In the genomic region with DNA sequence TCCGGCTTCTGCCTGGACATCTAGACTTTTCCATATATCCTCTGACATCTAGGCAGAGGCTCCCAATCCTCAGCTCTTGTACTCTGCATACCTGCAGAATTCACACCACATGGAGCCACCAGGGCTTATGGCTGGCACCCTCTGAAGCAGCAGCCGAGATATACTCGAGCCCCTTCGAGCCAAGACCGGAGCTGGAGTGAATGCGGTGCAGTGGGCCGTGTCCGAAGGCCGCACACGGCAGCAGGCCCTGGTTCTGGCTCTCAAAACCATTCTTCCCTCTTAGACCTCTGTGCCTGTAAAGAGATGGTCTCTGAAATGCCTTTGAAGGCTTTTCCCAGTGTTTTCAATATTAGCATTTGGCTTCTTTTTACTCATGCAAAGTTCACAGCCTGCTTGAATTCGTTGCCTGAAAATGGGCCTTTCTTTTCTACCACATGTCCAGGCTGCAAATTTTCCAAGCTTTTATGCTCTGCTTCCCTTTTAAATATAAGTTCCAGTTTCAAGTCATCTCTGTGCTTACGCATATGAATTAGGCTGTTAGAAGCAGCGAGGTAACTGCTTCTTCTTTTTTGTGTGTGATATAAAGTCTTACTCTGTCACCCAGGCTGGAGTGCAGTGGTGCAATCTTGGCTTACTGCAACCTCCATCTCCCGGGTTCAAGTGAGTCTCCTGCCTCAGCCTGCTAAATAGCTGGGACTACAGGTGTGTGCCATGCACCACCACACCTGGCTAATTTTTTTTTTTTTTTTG, we compare ENCODE assay signal across 19 cellular contexts. TPM values are rescaled to one million over a fixed set of nuclear protein-coding genes. Genes with fewer than 3 reads are reported as not detected.
DNase-seq lines count a peak whose midpoint lies in the region; ATAC-seq and TF ChIP-seq lines count a peak whose summit lies in the region.
"Had no signal": no experiment of that assay in that cellular context is flagged by ENCODE, and none has a peak within 500 bp of the region (broad histone marks: within the 10 kb centered on the region; RNA-seq: fewer than 3 reads in every experiment).

No MANE protein-coding gene starts in this region.

- intact Hi-C loops in CD14-positive monocyte (cut with micrococcal nuclease) = loop anchor here in 1 of 2 donors (5.0 kb wide), 1 partner anchor 56 kb away; no protein-coding TSS in a partner anchor
- intact Hi-C loops in activated B cell treated with CpG ODN at 0.5 μM for 24 hours (cut with micrococcal nuclease) = loop anchor here (5.0 kb wide), 1 partner anchor 44 kb away; no protein-coding TSS in a partner anchor
- intact Hi-C loops in left lung (cut with DNase I) = no loop called here
- intact Hi-C loops in adrenal gland (cut with DNase I) = no loop called here

- H3K27ac ChIP-seq in HL-60 (replicated peaks) (peak overlapping the region; percentile 90), left lung (peak overlapping the region in 1 of 2 donors; percentile 71), adrenal gland (no peak overlapping the region)
- H3K27ac ChIP-seq: cardiac muscle cell, RWPE1 had no signal

- ATAC-seq in activated B cell treated with CpG ODN at 0.5 μM for 24 hours (ENCODE audit: low read depth) (peak; percentile 40), left lung (peak; percentile 42), GM21423 (IDR thresholded peaks at IDR 0.05; ENCODE audit: unreplicated experiment) (no peak)
- no peak for ATAC-seq in activated T-cell treated with anti-CD3 and anti-CD28 coated beads, Interleukin-2, amount 50 U/mL, for 72 hours (replicated peaks in 1 of 2)

- H3K4me3 ChIP-seq in HL-60 (replicated peaks; ENCODE audit: insufficient read depth, low read length) (no peak overlapping the region), left lung (no peak overlapping the region), adrenal gland (no peak overlapping the region)
- H3K4me3 ChIP-seq: cardiac muscle cell, HAP-1 had no signal

- H3K9me3 ChIP-seq in left lung = peaks cover 0 to 1% of the 10 kb centered on the region in 2 donors
- no peaks in the 10 kb centered on the region for H3K9me3 ChIP-seq in adrenal gland (replicated peaks in 1 of 3)
- H3K9me3 ChIP-seq: HAP-1 had no signal

- H3K27ac Mint-ChIP-seq in CD14-positive monocyte (peak overlapping the region; percentile 82 to 95 (median 90)), activated B cell treated with CpG ODN at 0.5 μM for 24 hours (peak overlapping the region; percentile 15)
- H3K27ac Mint-ChIP-seq in activated T-cell treated with anti-CD3 and anti-CD28 coated beads, Interleukin-2, amount 50 U/mL, for 72 hours = no peak overlapping the region
- H3K27ac Mint-ChIP-seq: mesothelial cell of epicardium had no signal

- peak overlapping the region in 1 of 2 donors; percentile 53 for H3K4me3 Mint-ChIP-seq in CD14-positive monocyte
- no peak overlapping the region for H3K4me3 Mint-ChIP-seq in activated B cell treated with CpG ODN at 0.5 μM for 24 hours
- no peak overlapping the region for H3K4me3 Mint-ChIP-seq in activated T-cell treated with anti-CD3 and anti-CD28 coated beads, Interleukin-2, amount 50 U/mL, for 72 hours
- H3K4me3 Mint-ChIP-seq: mesothelial cell of epicardium had no signal

- no peak for TF ChIP-seq POLR2A in adrenal gland (IDR thresholded peaks at IDR 0.05)

- H3K36me3 Mint-ChIP-seq in CD14-positive monocyte (peaks cover 0 to 1% of the 10 kb centered on the region in 2 donors), activated B cell treated with CpG ODN at 0.5 μM for 24 hours (ENCODE audit: low read depth) (no peaks in the 10 kb centered on the region)
- H3K36me3 Mint-ChIP-seq in activated T-cell treated with anti-CD3 and anti-CD28 coated beads, Interleukin-2, amount 50 U/mL, for 72 hours (ENCODE audit: insufficient read depth in 2 of 2) = peaks cover 4 to 15% of the 10 kb centered on the region in 2 donors
- H3K36me3 Mint-ChIP-seq: mesothelial cell of epicardium had no signal

- TF ChIP-seq CTCF in CD14-positive monocyte (IDR thresholded peaks at IDR 0.05) = no peak
- TF ChIP-seq CTCF in HL-60 (IDR thresholded peaks at IDR 0.05; ENCODE audit: insufficient read depth, low read length) = no peak
- no peak for TF ChIP-seq CTCF in activated B cell treated with CpG ODN at 0.5 μM for 24 hours (IDR thresholded peaks at IDR 0.05)
- TF ChIP-seq CTCF in left lung (IDR thresholded peaks at IDR 0.05) = no peak
- no peak for TF ChIP-seq CTCF in adrenal gland (IDR thresholded peaks at IDR 0.05)

- H3K27me3 ChIP-seq in HL-60 (ENCODE audit: insufficient read depth, poor library complexity, severe bottlenecking) (no peaks in the 10 kb centered on the region), left lung (peaks cover 0 to 5% of the 10 kb centered on the region in 2 donors), adrenal gland (no peaks in the 10 kb centered on the region)
- H3K27me3 ChIP-seq: cardiac muscle cell had no signal

- H3K4me1 ChIP-seq in left lung (peaks cover 0 to 57% of the 10 kb centered on the region in 2 donors), adrenal gland (replicated peaks in 1 of 2) (no peaks in the 10 kb centered on the region)
- H3K4me1 ChIP-seq: HAP-1 had no signal

- peaks cover 0 to 2% (median 0%) of the 10 kb centered on the region in 3 donors for H3K27me3 Mint-ChIP-seq in CD14-positive monocyte (ENCODE audit: low read depth in 3 of 3)
- no peaks in the 10 kb centered on the region for H3K27me3 Mint-ChIP-seq in activated B cell treated with CpG ODN at 0.5 μM for 24 hours
- H3K27me3 Mint-ChIP-seq in activated T-cell treated with anti-CD3 and anti-CD28 coated beads, Interleukin-2, amount 50 U/mL, for 72 hours (ENCODE audit: low read depth) = no peaks in the 10 kb centered on the region

- no peaks in the 10 kb centered on the region for H3K36me3 ChIP-seq in left lung
- no peaks in the 10 kb centered on the region for H3K36me3 ChIP-seq in adrenal gland (replicated peaks in 1 of 2)
- H3K36me3 ChIP-seq: cardiac muscle cell, HAP-1 had no signal

- WGBS in adrenal gland, 4 donors = 80 to 86% (median 84%) methylated on average over 12 to 14 of the region's 14 CpGs

- DNase-seq in CD14-positive monocyte (ENCODE audit: low spot score) = no peak
- peak in 1 of 2 experiments; percentile 77 for DNase-seq in HL-60 (ENCODE audit: low read depth in 1 of 2, low spot score in 1 of 2)
- DNase-seq in activated B cell treated with CpG ODN at 0.5 μM for 24 hours = no peak
- no peak for DNase-seq in left lung
- no peak for DNase-seq in stimulated activated CD4-positive, alpha-beta T cell treated with anti-CD3 and anti-CD28 coated beads, Interleukin-2, amount 100 ng/mL, for 48 hours
- DNase-seq in activated T-cell treated with anti-CD3 and anti-CD28 coated beads, Interleukin-2, amount 50 U/mL, for 72 hours = no peak
- DNase-seq in adrenal gland = no peak
- DNase-seq: activated CD8-positive, alpha-beta memory T cell treated with anti-CD3 and anti-CD28 coated beads for 24 hours; activated naive CD4-positive, alpha-beta T cell; DND-41; foreskin fibroblast; NCI-H1417 treated with DMSO at 0.1 percent for 48 hours had no signal

- POLR2A ChIA-PET in activated B cell treated with CpG ODN at 0.5 μM for 24 hours (lab: Charles Lee) = no interaction called here

- peaks cover 0 to 2% (median 0%) of the 10 kb centered on the region in 7 donors for H3K9me3 Mint-ChIP-seq in CD14-positive monocyte
- no peaks in the 10 kb centered on the region for H3K9me3 Mint-ChIP-seq in activated B cell treated with CpG ODN at 0.5 μM for 24 hours
- H3K9me3 Mint-ChIP-seq in activated T-cell treated with anti-CD3 and anti-CD28 coated beads, Interleukin-2, amount 50 U/mL, for 72 hours = peaks cover 4% of the 10 kb centered on the region in 2 donors

- CTCF ChIA-PET in activated B cell treated with CpG ODN at 0.5 μM for 24 hours (lab: Charles Lee) = no interaction called here

- H3K4me1 Mint-ChIP-seq in CD14-positive monocyte (peaks cover 91% of the 10 kb centered on the region), activated B cell treated with CpG ODN at 0.5 μM for 24 hours (peaks cover 52% of the 10 kb centered on the region)
- H3K4me1 Mint-ChIP-seq in activated T-cell treated with anti-CD3 and anti-CD28 coated beads, Interleukin-2, amount 50 U/mL, for 72 hours (ENCODE audit: low read depth) = peaks cover 97% of the 10 kb centered on the region
- H3K4me1 Mint-ChIP-seq: mesothelial cell of epicardium had no signal

RNA-seq across cellular contexts. Expression of a gene that starts 3.9 kb away (rescaled TPM):
- polyA plus RNA-seq in CD14-positive monocyte (100 to 1,000 TPM; 137 to 437 TPM), adrenal gland (1 to 10 TPM in 2 of 3 donors, under 1 TPM in 1; 0.51 to 4.0 (median 3.7) TPM)
- total RNA-seq in activated B cell treated with CpG ODN at 0.5 μM for 24 hours (1.1 and 1.4 TPM in 2 replicates), left lung (10 to 100 TPM in 1 of 2 donors, 1 to 10 TPM in 1; 8.0 to 57.9 TPM), adrenal gland (10 to 100 TPM in 1 of 8 donors, 1 to 10 TPM in 6, under 1 TPM in 1; 0.49 to 15.1 (median 5.6) TPM)
- 1 to 10 TPM in 1 of 2 donors, under 1 TPM in 1; 0.91 to 1.6 TPM for total RNA-seq in activated T-cell treated with anti-CD3 and anti-CD28 coated beads, Interleukin-2, amount 50 U/mL, for 72 hours
- total RNA-seq: cardiac muscle cell had no signal
- polyA plus RNA-seq: cardiac muscle cell had no signal

RNA-seq across cellular contexts. Expression of a gene that starts 33.9 kb away (rescaled TPM):
- polyA plus RNA-seq in CD14-positive monocyte (under 1 TPM; 0.51 to 0.52 TPM), adrenal gland (1 to 10 TPM in 1 of 3 donors, under 1 TPM in 2; 0.35 to 1.0 (median 0.77) TPM)
- total RNA-seq in activated B cell treated with CpG ODN at 0.5 μM for 24 hours (not detected in 2 replicates), left lung (under 1 TPM; 0.38 to 0.58 TPM), adrenal gland (1 to 10 TPM in 1 of 8 donors, under 1 TPM in 5, not detected in 2; 0.25 to 2.0 (median 0.47) TPM)
- 10 to 100 TPM; 37.0 to 55.4 TPM for total RNA-seq in activated T-cell treated with anti-CD3 and anti-CD28 coated beads, Interleukin-2, amount 50 U/mL, for 72 hours
- total RNA-seq: cardiac muscle cell, mesothelial cell of epicardium, NCI-H460, osteocyte had no signal
- polyA plus RNA-seq: cardiac muscle cell had no signal

Comparison
In these comparisons a context has a peak if more than half of its experiments do, and no peak if none do; other contexts are left out.
1. ATAC-seq: peak in activated B cell treated with CpG ODN at 0.5 μM for 24 hours (single experiment) and left lung (single experiment); none in GM21423 (single experiment) and activated T-cell treated with anti-CD3 and anti-CD28 coated beads, Interleukin-2, amount 50 U/mL, for 72 hours (0 of 2).
2. RNA of a gene that starts 33.9 kb away (total RNA-seq): 37.0 to 55.4 TPM in activated T-cell treated with anti-CD3 and anti-CD28 coated beads, Interleukin-2, amount 50 U/mL, for 72 hours; 0.38 to 0.58 TPM in left lung, 0.25 to 2.0 TPM in adrenal gland and not detected in activated B cell treated with CpG ODN at 0.5 μM for 24 hours; every median in the first group is over 10 times any median in the second.